In the genomic region with DNA sequence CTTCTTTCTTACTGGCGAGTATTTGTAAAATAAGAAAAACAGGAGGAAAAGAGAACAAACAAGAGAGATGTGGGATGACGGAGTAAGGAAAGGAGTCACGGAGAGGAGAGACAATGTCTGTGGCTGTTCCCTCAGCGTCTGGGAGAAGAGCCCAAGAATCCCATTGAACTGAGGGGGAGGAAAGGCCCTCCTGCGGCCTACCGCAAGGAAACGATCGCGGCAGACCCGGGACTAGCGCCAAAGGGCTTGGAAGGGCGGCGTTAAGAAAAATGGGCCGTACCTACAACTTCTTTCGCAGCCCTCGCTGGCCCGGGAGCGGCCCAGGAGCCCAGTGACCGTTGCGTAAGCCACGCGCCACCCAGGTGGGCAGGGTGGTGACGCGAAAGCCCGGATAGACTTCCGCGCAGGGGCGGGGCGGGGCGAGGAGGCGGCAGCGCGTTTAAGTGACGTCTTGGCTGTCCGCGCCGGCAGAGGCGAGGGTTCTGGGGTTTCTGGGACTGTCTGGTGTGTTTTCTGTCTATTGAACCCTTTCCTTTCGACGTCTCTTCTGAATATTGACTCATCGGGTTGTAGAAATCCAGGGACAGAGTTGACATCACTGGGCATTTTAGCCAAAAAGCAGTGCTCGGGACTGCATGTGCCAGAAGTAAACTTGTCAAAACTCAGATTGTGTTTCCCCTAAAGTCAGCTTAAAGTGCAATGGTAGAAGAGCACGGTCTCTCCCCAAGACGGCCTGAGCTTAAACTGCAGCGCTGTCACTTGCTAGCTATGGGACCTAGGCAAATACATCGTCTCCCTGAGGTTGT, we compare ENCODE assay signal across 1 cellular context.
TF ChIP-seq lines count a peak whose summit lies in the region.

A gene with protein sequence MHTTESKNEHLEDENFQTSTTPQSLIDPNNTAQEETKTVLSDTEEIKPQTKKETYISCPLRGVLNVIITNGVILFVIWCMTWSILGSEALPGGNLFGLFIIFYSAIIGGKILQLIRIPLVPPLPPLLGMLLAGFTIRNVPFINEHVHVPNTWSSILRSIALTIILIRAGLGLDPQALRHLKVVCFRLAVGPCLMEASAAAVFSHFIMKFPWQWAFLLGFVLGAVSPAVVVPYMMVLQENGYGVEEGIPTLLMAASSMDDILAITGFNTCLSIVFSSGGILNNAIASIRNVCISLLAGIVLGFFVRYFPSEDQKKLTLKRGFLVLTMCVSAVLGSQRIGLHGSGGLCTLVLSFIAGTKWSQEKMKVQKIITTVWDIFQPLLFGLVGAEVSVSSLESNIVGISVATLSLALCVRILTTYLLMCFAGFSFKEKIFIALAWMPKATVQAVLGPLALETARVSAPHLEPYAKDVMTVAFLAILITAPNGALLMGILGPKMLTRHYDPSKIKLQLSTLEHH (minus strand): TSS at position 387 of the 806 bp plus-strand sequence. CDS start 27,994 bp downstream, outside the sequence.

TF ChIP-seq in HepG2, 621 proteins besides CTCF, POLR2A, EP300 and RAD21 (continued from another document and continues in another):
- TF ChIP-seq, protein P1, sequence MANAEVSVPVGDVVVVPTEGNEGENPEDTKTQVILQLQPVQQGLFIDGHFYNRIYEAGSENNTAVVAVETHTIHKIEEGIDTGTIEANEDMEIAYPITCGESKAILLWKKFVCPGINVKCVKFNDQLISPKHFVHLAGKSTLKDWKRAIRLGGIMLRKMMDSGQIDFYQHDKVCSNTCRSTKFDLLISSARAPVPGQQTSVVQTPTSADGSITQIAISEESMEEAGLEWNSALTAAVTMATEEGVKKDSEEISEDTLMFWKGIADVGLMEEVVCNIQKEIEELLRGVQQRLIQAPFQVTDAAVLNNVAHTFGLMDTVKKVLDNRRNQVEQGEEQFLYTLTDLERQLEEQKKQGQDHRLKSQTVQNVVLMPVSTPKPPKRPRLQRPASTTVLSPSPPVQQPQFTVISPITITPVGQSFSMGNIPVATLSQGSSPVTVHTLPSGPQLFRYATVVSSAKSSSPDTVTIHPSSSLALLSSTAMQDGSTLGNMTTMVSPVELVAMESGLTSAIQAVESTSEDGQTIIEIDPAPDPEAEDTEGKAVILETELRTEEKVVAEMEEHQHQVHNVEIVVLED (CRISPR knock-in tag; IDR thresholded peaks at IDR 0.05; ENCODE audit: borderline replicate concordance): peak; percentile 69; the same call in 1 of the 2 replicates
- TF ChIP-seq ZNF777 (CRISPR knock-in tag; IDR thresholded peaks at IDR 0.05): peak; percentile 49
- TF ChIP-seq RAD51 (IDR thresholded peaks at IDR 0.05; ENCODE audit: borderline replicate concordance): no peak
- 0 out of 2 replicates have a peak, but pooled peaks have one; percentile 26 for TF ChIP-seq PPARG (CRISPR knock-in tag; conservative IDR thresholded peaks at IDR 0.05)
- no peak; the same call in 1 of the 2 replicates for TF ChIP-seq ZNF33B (CRISPR knock-in tag; IDR thresholded peaks at IDR 0.05)
- TF ChIP-seq ZNF180 (CRISPR knock-in tag; IDR thresholded peaks at IDR 0.05; ENCODE audit: borderline replicate concordance, low read depth): no peak
- TF ChIP-seq ZNF546 (CRISPR knock-in tag; conservative IDR thresholded peaks at IDR 0.05): peak; percentile 62; the same call in 1 of the 2 replicates
- no peak for TF ChIP-seq NR1H2 (CRISPR knock-in tag; IDR thresholded peaks at IDR 0.05; ENCODE audit: borderline replicate concordance, low read depth)
- TF ChIP-seq, protein P2, sequence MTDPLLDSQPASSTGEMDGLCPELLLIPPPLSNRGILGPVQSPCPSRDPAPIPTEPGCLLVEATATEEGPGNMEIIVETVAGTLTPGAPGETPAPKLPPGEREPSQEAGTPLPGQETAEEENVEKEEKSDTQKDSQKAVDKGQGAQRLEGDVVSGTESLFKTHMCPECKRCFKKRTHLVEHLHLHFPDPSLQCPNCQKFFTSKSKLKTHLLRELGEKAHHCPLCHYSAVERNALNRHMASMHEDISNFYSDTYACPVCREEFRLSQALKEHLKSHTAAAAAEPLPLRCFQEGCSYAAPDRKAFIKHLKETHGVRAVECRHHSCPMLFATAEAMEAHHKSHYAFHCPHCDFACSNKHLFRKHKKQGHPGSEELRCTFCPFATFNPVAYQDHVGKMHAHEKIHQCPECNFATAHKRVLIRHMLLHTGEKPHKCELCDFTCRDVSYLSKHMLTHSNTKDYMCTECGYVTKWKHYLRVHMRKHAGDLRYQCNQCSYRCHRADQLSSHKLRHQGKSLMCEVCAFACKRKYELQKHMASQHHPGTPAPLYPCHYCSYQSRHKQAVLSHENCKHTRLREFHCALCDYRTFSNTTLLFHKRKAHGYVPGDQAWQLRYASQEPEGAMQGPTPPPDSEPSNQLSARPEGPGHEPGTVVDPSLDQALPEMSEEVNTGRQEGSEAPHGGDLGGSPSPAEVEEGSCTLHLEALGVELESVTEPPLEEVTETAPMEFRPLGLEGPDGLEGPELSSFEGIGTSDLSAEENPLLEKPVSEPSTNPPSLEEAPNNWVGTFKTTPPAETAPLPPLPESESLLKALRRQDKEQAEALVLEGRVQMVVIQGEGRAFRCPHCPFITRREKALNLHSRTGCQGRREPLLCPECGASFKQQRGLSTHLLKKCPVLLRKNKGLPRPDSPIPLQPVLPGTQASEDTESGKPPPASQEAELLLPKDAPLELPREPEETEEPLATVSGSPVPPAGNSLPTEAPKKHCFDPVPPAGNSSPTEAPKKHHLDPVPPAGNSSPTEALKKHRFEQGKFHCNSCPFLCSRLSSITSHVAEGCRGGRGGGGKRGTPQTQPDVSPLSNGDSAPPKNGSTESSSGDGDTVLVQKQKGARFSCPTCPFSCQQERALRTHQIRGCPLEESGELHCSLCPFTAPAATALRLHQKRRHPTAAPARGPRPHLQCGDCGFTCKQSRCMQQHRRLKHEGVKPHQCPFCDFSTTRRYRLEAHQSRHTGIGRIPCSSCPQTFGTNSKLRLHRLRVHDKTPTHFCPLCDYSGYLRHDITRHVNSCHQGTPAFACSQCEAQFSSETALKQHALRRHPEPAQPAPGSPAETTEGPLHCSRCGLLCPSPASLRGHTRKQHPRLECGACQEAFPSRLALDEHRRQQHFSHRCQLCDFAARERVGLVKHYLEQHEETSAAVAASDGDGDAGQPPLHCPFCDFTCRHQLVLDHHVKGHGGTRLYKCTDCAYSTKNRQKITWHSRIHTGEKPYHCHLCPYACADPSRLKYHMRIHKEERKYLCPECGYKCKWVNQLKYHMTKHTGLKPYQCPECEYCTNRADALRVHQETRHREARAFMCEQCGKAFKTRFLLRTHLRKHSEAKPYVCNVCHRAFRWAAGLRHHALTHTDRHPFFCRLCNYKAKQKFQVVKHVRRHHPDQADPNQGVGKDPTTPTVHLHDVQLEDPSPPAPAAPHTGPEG (CRISPR knock-in tag; IDR thresholded peaks at IDR 0.05): 0 out of 2 replicates have a peak, but pooled peaks have one; percentile 46
- no peak for TF ChIP-seq ZBTB40 (IDR thresholded peaks at IDR 0.05)
- TF ChIP-seq ZBTB40 (CRISPR knock-in tag; IDR thresholded peaks at IDR 0.05): no peak; the same call in 1 of the 2 replicates
- 0 out of 2 replicates have a peak, but pooled peaks have one; percentile 15 for TF ChIP-seq ZNF503 (CRISPR knock-in tag; IDR thresholded peaks at IDR 0.05)
- no peak for TF ChIP-seq DDIT3 (CRISPR knock-in tag; IDR thresholded peaks at IDR 0.05)
- TF ChIP-seq PLRG1 (conservative IDR thresholded peaks at IDR 0.05): no peak
- no peak for TF ChIP-seq ZNF432 (CRISPR knock-in tag; IDR thresholded peaks at IDR 0.05; ENCODE audit: borderline replicate concordance)
- no peak for TF ChIP-seq ZNF878 (CRISPR knock-in tag; IDR thresholded peaks at IDR 0.05)
- peak; percentile 91 for TF ChIP-seq ZNF563 (CRISPR knock-in tag; IDR thresholded peaks at IDR 0.05)
- peak; percentile 78 for TF ChIP-seq ZNF747 (CRISPR knock-in tag; IDR thresholded peaks at IDR 0.05; ENCODE audit: borderline replicate concordance)
- no peak for TF ChIP-seq ARID3A (IDR thresholded peaks at IDR 0.05; ENCODE audit: low read depth, low read length)
